In the genomic region with DNA sequence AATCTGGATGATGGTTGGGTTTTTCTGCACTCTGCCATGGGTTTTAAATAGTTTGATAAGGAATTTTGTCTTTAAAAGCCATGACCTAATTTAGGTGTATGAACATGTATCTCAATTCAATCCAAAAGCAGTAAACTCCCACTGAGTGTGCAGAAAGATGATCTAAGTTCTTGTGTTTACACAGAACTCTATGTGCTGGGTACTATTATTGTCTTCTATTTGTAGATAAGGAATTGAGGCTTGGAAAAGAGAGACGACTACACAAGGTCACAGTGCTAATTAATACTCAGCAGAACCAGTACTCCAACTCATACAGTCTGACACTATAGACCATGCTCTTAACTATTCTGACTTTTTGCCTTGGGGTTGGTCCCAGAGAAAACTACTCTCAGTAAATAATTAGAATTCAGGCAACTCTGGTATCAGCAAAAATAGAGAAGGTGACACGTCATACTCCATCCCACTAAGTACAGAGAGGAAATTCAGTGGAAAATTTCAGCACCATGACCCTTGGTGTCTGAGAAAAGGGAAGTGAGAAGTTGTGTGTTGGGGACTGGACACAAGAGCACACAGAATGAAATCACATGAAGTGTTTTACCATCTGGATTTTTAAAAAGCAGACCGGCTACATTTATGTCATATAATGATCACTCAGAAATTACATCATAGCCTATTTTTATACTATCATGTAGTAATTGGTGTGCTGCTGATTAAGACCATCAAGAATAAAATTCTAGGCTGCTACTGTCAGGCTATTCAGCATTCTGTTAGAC, we compare ENCODE assay signal across 8 cellular contexts. TPM values are rescaled to one million over a fixed set of nuclear protein-coding genes. Genes with fewer than 3 reads are reported as not detected.
DNase-seq lines count a peak whose midpoint lies in the region; ATAC-seq and TF ChIP-seq lines count a peak whose summit lies in the region.

No MANE protein-coding gene starts in this region.

- no peaks in the 10 kb centered on the region for H3K36me3 Mint-ChIP-seq in activated B cell treated with CpG ODN at 0.5 μM for 24 hours (ENCODE audit: low read depth)
- H3K36me3 Mint-ChIP-seq in CD8-positive, alpha-beta T cell: no peaks in the 10 kb centered on the region

- H3K36me3 ChIP-seq in CD8-positive, alpha-beta T cell (ENCODE audit: insufficient read depth, low read length): no peaks in the 10 kb centered on the region

- no peaks in the 10 kb centered on the region for H3K27me3 ChIP-seq in CD8-positive, alpha-beta T cell (ENCODE audit: insufficient read depth, low read length)

- CTCF ChIA-PET in activated B cell treated with CpG ODN at 0.5 μM for 24 hours (lab: Charles Lee): no interaction called here
- CTCF ChIA-PET in CD8-positive, alpha-beta T cell (lab: Charles Lee): no interaction called here

- no peaks in the 10 kb centered on the region for H3K9me3 Mint-ChIP-seq in activated B cell treated with CpG ODN at 0.5 μM for 24 hours
- no peaks in the 10 kb centered on the region for H3K9me3 Mint-ChIP-seq in CD8-positive, alpha-beta T cell

- H3K9me3 ChIP-seq in CD8-positive, alpha-beta T cell (ENCODE audit: low read length): no peaks in the 10 kb centered on the region

- ATAC-seq in HG03139 (IDR thresholded peaks at IDR 0.05; ENCODE audit: unreplicated experiment): peak; percentile 92
- peak; percentile 70 for ATAC-seq in activated B cell treated with CpG ODN at 0.5 μM for 24 hours (ENCODE audit: low read depth)
- no peak for ATAC-seq in CD8-positive, alpha-beta T cell

- no peaks in the 10 kb centered on the region for H3K4me1 ChIP-seq in CD8-positive, alpha-beta T cell (ENCODE audit: insufficient read depth, low read length)

- POLR2A ChIA-PET in activated B cell treated with CpG ODN at 0.5 μM for 24 hours (lab: Charles Lee): no interaction called here
- POLR2A ChIA-PET in CD8-positive, alpha-beta T cell (lab: Charles Lee): no interaction called here

- peaks cover 17% of the 10 kb centered on the region for H3K27me3 Mint-ChIP-seq in activated B cell treated with CpG ODN at 0.5 μM for 24 hours
- H3K27me3 Mint-ChIP-seq in CD8-positive, alpha-beta T cell (ENCODE audit: low read depth): peaks cover 30% of the 10 kb centered on the region

- peak; percentile 93 for DNase-seq in CD1c-positive myeloid dendritic cell (ENCODE audit: extremely low spot score)
- DNase-seq in GM20000 (ENCODE audit: low spot score): peak; percentile 28
- DNase-seq in activated B cell treated with CpG ODN at 0.5 μM for 24 hours: no peak
- DNase-seq in activated CD4-positive, alpha-beta T cell treated with anti-CD3 and anti-CD28 coated beads for 4 hours: no peak
- DNase-seq in DMS53 treated with DMSO at 0.1 percent for 48 hours (lab: John Stamatoyannopoulos, UW; ENCODE audit: unreplicated experiment): no peak
- DNase-seq in GM03348 (ENCODE audit: low spot score): no peak
- DNase-seq in CD8-positive, alpha-beta T cell: no peak

- no peak overlapping the region for H3K27ac Mint-ChIP-seq in activated B cell treated with CpG ODN at 0.5 μM for 24 hours
- no peak overlapping the region for H3K27ac Mint-ChIP-seq in CD8-positive, alpha-beta T cell

- H3K4me3 Mint-ChIP-seq in activated B cell treated with CpG ODN at 0.5 μM for 24 hours: no peak overlapping the region
- no peak overlapping the region for H3K4me3 Mint-ChIP-seq in CD8-positive, alpha-beta T cell

- peaks cover 11% of the 10 kb centered on the region for H3K4me1 Mint-ChIP-seq in activated B cell treated with CpG ODN at 0.5 μM for 24 hours
- H3K4me1 Mint-ChIP-seq in CD8-positive, alpha-beta T cell (ENCODE audit: low read depth): no peaks in the 10 kb centered on the region

- intact Hi-C loops in activated B cell treated with CpG ODN at 0.5 μM for 24 hours (cut with micrococcal nuclease): no loop called here
- intact Hi-C loops in CD8-positive, alpha-beta T cell (cut with DNase I, micrococcal nuclease): no loop called here

- no peak overlapping the region for H3K4me3 ChIP-seq in CD8-positive, alpha-beta T cell (ENCODE audit: low read depth, low read length)

- TF ChIP-seq CTCF in GM20000 (IDR thresholded peaks at IDR 0.05; ENCODE audit: extremely low read depth, missing control alignments) (no peak), activated B cell treated with CpG ODN at 0.5 μM for 24 hours (IDR thresholded peaks at IDR 0.05) (no peak)
- TF ChIP-seq CTCF in CD8-positive, alpha-beta T cell (IDR thresholded peaks at IDR 0.05): no peak

- no peak overlapping the region for H3K27ac ChIP-seq in CD8-positive, alpha-beta T cell (ENCODE audit: low read depth, low read length)

RNA-seq across cellular contexts. Expression of a gene that starts 18.2 kb away (rescaled TPM):
- total RNA-seq in activated B cell treated with CpG ODN at 0.5 μM for 24 hours: 0.02 and 0.09 TPM in 2 replicates
- under 1 TPM in 1 of 2 experiments, not detected in 1; 0.05 TPM for total RNA-seq in CD8-positive, alpha-beta T cell

Comparison
In these comparisons a context has a peak if more than half of its experiments do, and no peak if none do; other contexts are left out.
1. DNase-seq: peak in CD1c-positive myeloid dendritic cell (single experiment) and GM20000 (single experiment); none in activated B cell treated with CpG ODN at 0.5 μM for 24 hours (single experiment), activated CD4-positive, alpha-beta T cell treated with anti-CD3 and anti-CD28 coated beads for 4 hours (0 of 2), DMS53 treated with DMSO at 0.1 percent for 48 hours (single experiment), GM03348 (single experiment) and CD8-positive, alpha-beta T cell (0 of 7).